23 cellular contexts compared by ENCODE assay signal in the genomic region with DNA sequence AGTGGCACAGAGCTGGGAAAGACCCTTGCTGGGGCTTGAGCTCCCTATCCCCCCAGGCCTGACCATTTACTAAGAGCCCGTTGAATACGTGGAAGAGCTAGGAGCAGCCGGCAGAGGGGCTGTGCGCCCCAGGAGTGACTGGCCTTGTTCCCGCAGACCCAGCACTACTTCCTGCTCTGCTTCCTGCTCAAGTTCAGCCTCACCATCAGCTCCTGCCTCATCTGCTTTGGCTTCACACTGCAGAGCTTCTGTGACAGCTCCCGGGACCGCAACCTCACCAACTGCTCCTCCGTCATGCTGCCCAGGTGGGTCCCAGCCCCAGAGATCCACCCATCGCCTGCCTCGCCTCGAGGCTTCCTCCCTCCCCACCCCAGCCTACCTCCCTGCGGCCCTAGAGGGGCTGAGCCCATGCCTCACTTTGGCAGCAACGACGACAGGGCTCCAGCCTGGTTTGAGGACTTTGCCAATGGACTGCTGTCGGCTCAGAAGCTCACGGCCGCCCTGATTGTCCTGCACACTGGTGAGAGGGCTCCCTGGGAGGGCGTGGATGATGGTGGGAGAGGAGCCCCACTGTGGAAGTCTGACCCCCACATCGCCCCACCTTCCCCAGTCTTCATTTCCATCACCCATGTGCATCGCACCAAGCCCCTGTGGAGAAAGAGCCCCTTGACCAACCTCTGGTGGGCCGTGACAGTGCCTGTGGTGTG. TPM values are rescaled to one million over a fixed set of nuclear protein-coding genes. Genes with fewer than 3 reads are reported as not detected.
DNase-seq lines count a peak whose midpoint lies in the region; ATAC-seq and TF ChIP-seq lines count a peak whose summit lies in the region.
"Had no signal": no experiment of that assay in that cellular context is flagged by ENCODE, and none has a peak within 500 bp of the region (broad histone marks: within the 10 kb centered on the region; RNA-seq: fewer than 3 reads in every experiment).

No MANE protein-coding gene starts in this region.

- peaks cover 0 to 76% of the 10 kb centered on the region in 2 donors for H3K36me3 ChIP-seq in gastrocnemius medialis
- no peaks in the 10 kb centered on the region for H3K36me3 ChIP-seq in colonic mucosa

- H3K9me3 ChIP-seq in gastrocnemius medialis, result no peaks in the 10 kb centered on the region
- no peaks in the 10 kb centered on the region for H3K9me3 ChIP-seq in colonic mucosa
- H3K9me3 ChIP-seq: body of pancreas, testis had no signal

- no peaks in the 10 kb centered on the region for H3K27me3 ChIP-seq in gastrocnemius medialis
- H3K27me3 ChIP-seq in colonic mucosa, result no peaks in the 10 kb centered on the region
- H3K27me3 ChIP-seq: body of pancreas, testis had no signal

- intact Hi-C loops in gastrocnemius medialis (cut with DNase I; ENCODE audit: low total_unique reads) (no loop called here), colonic mucosa (cut with DNase I) (no loop called here)

- no peaks in the 10 kb centered on the region for H3K27me3 Mint-ChIP-seq in activated T-cell treated with anti-CD3 and anti-CD28 coated beads, Interleukin-2, amount 50 U/mL, for 24 hours
- peaks cover 0 to 3% (median 0%) of the 10 kb centered on the region in 3 donors for H3K27me3 Mint-ChIP-seq in immature natural killer cell (ENCODE audit: low read depth in 3 of 3)
- H3K27me3 Mint-ChIP-seq: memory B cell had no signal

- CTCF ChIA-PET in RWPE1 (lab: Yijun Ruan, JAX), result interaction anchor here (0.7 kb wide), 1 partner anchor 117 kb away, joined by 3 read pairs; no protein-coding TSS in a partner anchor

- H3K27ac Mint-ChIP-seq in activated T-cell treated with anti-CD3 and anti-CD28 coated beads, Interleukin-2, amount 50 U/mL, for 24 hours, result peak overlapping the region; percentile 18
- H3K27ac Mint-ChIP-seq in immature natural killer cell, result peak overlapping the region in 4 of 6 donors; percentile 7 to 61 (median 34)
- H3K27ac Mint-ChIP-seq: HFFc6, memory B cell had no signal

- in situ Hi-C loops in gastrocnemius medialis (cut with MboI; ENCODE audit: low sequenced_read_pairs in 4 of 4), result loop anchor here in 1 of 4 donors (10.0 kb wide), 1 partner anchor 63 kb away; no protein-coding TSS in a partner anchor

- no peak for DNase-seq in activated T-cell treated with anti-CD3 and anti-CD28 coated beads, Interleukin-2, amount 50 U/mL, for 24 hours
- DNase-seq in activated T-cell treated with anti-CD3 and anti-CD28 coated beads for 4 hours (no peak), RWPE1 (ENCODE audit: low spot score) (no peak), immature natural killer cell (peak in 1 of 3 donors; percentile 17), gastrocnemius medialis (no peak), midbrain (lab: John Stamatoyannopoulos, UW) (no peak), NCI-H2081 (lab: John Stamatoyannopoulos, UW) (no peak), colonic mucosa (no peak)
- DNase-seq: activated CD4-positive, alpha-beta T cell treated with anti-CD3 and anti-CD28 coated beads for 1 hour; activated CD8-positive, alpha-beta memory T cell treated with anti-CD3 and anti-CD28 coated beads, Interleukin-2, amount 50 U/mL, for 48 hours; activated naive CD4-positive, alpha-beta T cell treated with Interleukin-2 at 50 U/mL for 16 hours; body of pancreas; C1 segment of cervical spinal cord; HFFc6; Karpas-422; NCI-H1105 treated with DMSO at 0.1 percent for 48 hours; NCI-H774; PC-9; T1000 had no signal

- H3K4me1 ChIP-seq in gastrocnemius medialis, result peaks cover 4 to 9% of the 10 kb centered on the region in 2 donors
- no peaks in the 10 kb centered on the region for H3K4me1 ChIP-seq in colonic mucosa
- H3K4me1 ChIP-seq: body of pancreas had no signal

- ATAC-seq in gastrocnemius medialis, result no peak
- ATAC-seq: body of pancreas, esophagus mucosa had no signal

- H3K36me3 Mint-ChIP-seq in activated T-cell treated with anti-CD3 and anti-CD28 coated beads, Interleukin-2, amount 50 U/mL, for 24 hours (ENCODE audit: low read depth), result peaks cover 62% of the 10 kb centered on the region
- H3K36me3 Mint-ChIP-seq in immature natural killer cell, result peaks cover 0 to 9% (median 0%) of the 10 kb centered on the region in 3 donors

- peak overlapping the region; percentile 54 for H3K27ac ChIP-seq in RWPE1
- peak overlapping the region in 3 of 4 donors; percentile 18 to 67 (median 19) for H3K27ac ChIP-seq in gastrocnemius medialis
- no peak overlapping the region for H3K27ac ChIP-seq in colonic mucosa
- H3K27ac ChIP-seq: PC-9 had no signal

- no peak overlapping the region for H3K9ac ChIP-seq in colonic mucosa (ENCODE audit: low read depth in 2 of 2, low read length in 2 of 2)

- H3K4me3 ChIP-seq in gastrocnemius medialis (no peak overlapping the region), colonic mucosa (no peak overlapping the region)
- H3K4me3 ChIP-seq: body of pancreas, PC-9, testis had no signal

- TF ChIP-seq CTCF in RWPE1 (conservative IDR thresholded peaks at IDR 0.05; ENCODE audit: low read depth) (no peak), gastrocnemius medialis (IDR thresholded peaks at IDR 0.05 in 4 of 5, conservative IDR thresholded peaks at IDR 0.05 in 1 of 5) (no peak), colonic mucosa (IDR thresholded peaks at IDR 0.05) (no peak)

- no peaks in the 10 kb centered on the region for H3K9me3 Mint-ChIP-seq in activated T-cell treated with anti-CD3 and anti-CD28 coated beads, Interleukin-2, amount 50 U/mL, for 24 hours
- H3K9me3 Mint-ChIP-seq in immature natural killer cell, result no peaks in the 10 kb centered on the region
- H3K9me3 Mint-ChIP-seq: HFFc6, memory B cell, nephron had no signal

- no peak for TF ChIP-seq POLR2A in gastrocnemius medialis (IDR thresholded peaks at IDR 0.05)

- peaks cover 4% of the 10 kb centered on the region for H3K4me1 Mint-ChIP-seq in activated T-cell treated with anti-CD3 and anti-CD28 coated beads, Interleukin-2, amount 50 U/mL, for 24 hours (ENCODE audit: low read depth)
- peaks cover 0 to under 1% of the 10 kb centered on the region in 2 donors for H3K4me1 Mint-ChIP-seq in immature natural killer cell
- H3K4me1 Mint-ChIP-seq: memory B cell had no signal

- H3K4me3 Mint-ChIP-seq in activated T-cell treated with anti-CD3 and anti-CD28 coated beads, Interleukin-2, amount 50 U/mL, for 24 hours, result no peak overlapping the region
- H3K4me3 Mint-ChIP-seq in immature natural killer cell, result no peak overlapping the region
- H3K4me3 Mint-ChIP-seq: HFFc6, memory B cell, nephron had no signal

- POLR2A ChIA-PET in RWPE1 (lab: Yijun Ruan, JAX; ENCODE audit: low non-redundant PET), result no interaction called here

RNA-seq across cellular contexts. Expression of a gene that starts 17.2 kb away (rescaled TPM):
- not detected for polyA plus RNA-seq in immature natural killer cell
- total RNA-seq in gastrocnemius medialis (10 to 100 TPM; 11.3 to 24.1 (median 16.8) TPM), colonic mucosa (10 to 100 TPM; 26.5 to 28.6 TPM)

RNA-seq across cellular contexts. Expression of a gene that starts 18.2 kb away (rescaled TPM):
- polyA plus RNA-seq in immature natural killer cell, result 100 to 1,000 TPM; 205 to 238 (median 209) TPM
- total RNA-seq in gastrocnemius medialis, result 10 to 100 TPM; 15.4 to 31.2 (median 17.8) TPM
- 10 to 100 TPM; 29.7 to 50.7 TPM for total RNA-seq in colonic mucosa

RNA-seq across cellular contexts. Expression of a gene that starts 27.3 kb away (rescaled TPM):
- polyA plus RNA-seq in immature natural killer cell, result 100 to 1,000 TPM in 1 of 3 donors, 10 to 100 TPM in 2; 81.2 to 137 (median 84.4) TPM
- total RNA-seq in gastrocnemius medialis (1 to 10 TPM in 3 of 4 donors, under 1 TPM in 1; 0.78 to 7.1 (median 1.4) TPM), colonic mucosa (100 to 1,000 TPM; 401 to 497 TPM)

RNA-seq across cellular contexts. Expression of a gene that starts 41.7 kb away (rescaled TPM):
- 10 to 100 TPM in 1 of 3 donors, 1 to 10 TPM in 2; 3.2 to 21.9 (median 9.3) TPM for polyA plus RNA-seq in immature natural killer cell
- 10 to 100 TPM; 56.5 to 85.5 (median 60.0) TPM for total RNA-seq in gastrocnemius medialis
- 10 to 100 TPM; 88.3 to 95.7 TPM for total RNA-seq in colonic mucosa

Comparison
In these comparisons a context has a peak if more than half of its experiments do, and no peak if none do; other contexts are left out.
1. RNA of a gene that starts 27.3 kb away (total RNA-seq): 401 to 497 TPM in colonic mucosa; 0.78 to 7.1 TPM in gastrocnemius medialis; every median in the first group is over 10 times any median in the second.